In the genomic region with DNA sequence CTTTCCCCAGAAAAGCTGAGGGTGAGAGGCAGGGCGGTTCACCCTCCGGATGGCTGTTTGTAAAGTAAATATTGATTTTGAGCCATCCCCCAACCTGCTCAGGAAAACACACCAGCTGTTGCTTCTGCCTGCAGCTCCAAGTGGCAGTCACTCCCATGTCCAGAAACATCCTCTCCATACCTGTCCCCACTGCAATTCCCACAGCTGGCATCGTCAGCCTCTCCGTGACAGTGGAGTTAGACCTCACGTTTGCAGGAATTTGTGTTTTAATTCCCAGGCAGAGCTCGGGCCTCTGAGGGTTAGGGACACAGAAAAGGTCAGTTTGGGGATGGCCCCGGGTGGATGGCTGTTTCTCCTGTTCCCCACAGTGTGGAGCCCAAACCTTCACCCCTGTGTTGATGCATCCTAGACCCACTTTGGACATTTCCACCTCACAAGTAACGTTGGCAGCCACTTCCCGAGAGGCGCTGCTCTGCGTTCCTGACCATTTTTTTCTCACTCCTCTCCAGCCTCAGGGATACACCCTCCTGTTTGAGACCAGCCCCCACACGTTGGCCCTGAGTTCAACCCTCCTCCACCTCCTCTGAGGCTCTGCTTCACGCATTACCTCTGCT, we compare ENCODE assay signal across 1 cellular context.
TF ChIP-seq lines count a peak whose summit lies in the region.

No MANE protein-coding gene starts in this region.

TF ChIP-seq in IMR-90, 13 proteins besides CTCF, POLR2A, EP300 and RAD21:
- TF ChIP-seq NFE2L2 (IDR thresholded peaks at IDR 0.05; ENCODE audit: low read depth, low read length) (no peak), FOS (IDR thresholded peaks at IDR 0.05; ENCODE audit: low read depth, low read length) (no peak), MAFK (IDR thresholded peaks at IDR 0.05; ENCODE audit: low read depth, low read length) (no peak)
- TF ChIP-seq, protein P1, sequence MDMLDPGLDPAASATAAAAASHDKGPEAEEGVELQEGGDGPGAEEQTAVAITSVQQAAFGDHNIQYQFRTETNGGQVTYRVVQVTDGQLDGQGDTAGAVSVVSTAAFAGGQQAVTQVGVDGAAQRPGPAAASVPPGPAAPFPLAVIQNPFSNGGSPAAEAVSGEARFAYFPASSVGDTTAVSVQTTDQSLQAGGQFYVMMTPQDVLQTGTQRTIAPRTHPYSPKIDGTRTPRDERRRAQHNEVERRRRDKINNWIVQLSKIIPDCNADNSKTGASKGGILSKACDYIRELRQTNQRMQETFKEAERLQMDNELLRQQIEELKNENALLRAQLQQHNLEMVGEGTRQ (IDR thresholded peaks at IDR 0.05; ENCODE audit: low read depth, low read length): no peak
